In the genomic region with DNA sequence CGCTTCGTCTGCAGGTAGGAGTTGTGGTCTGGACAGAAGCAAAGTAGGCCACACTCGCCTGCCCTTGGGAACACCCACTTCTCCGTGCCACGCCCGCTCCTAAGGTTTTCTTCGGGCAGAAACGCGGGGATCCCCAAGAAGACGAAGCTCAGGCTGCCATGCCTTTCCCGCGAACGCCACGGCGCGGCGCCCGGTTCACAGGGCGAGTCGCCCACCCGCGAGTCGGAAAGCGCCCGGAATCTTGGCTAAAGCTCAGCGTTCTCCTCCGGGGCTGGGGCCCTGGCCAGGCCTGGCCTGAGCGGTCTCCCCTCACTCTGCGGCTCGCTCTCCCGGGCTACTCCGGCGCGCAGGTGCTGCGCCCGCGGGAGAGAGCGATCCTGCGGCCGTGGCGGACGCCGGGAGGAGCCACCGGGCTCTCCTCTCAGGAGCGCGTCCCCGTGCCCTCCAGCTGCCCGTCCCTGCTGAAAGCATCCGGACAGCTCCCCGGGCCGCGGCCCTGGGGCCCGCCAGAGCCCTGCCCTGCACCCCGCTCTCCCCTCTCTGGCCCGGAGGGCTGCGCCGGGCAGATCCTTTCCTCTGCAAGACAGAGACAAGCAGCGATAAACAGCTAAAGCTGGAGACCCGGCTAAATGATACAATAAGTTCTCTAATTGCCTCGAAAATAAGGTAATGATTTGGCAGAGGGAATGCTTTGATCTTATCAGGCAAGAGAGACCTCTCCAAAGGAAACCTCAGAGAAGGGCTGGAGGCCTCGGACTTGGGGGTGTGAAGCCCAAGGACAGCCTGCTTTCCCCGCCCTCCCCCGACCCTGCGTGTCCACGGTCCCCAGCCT, we compare ENCODE assay signal across 8 cellular contexts.
DNase-seq lines count a peak whose midpoint lies in the region; ATAC-seq and TF ChIP-seq lines count a peak whose summit lies in the region.

No MANE protein-coding gene starts in this region.

- H3K4me3 Mint-ChIP-seq in stimulated activated naive CD8-positive, alpha-beta T cell treated with anti-CD3 and anti-CD28 coated beads, Interleukin-15, Interleukin-2, amounts not matched to agents 100 ng/mL and 50 ng/mL, for 24 hours: peak overlapping the region; percentile 54

- H3K36me3 ChIP-seq in OCI-LY1 (ENCODE audit: insufficient read depth, low read length): no peaks in the 10 kb centered on the region
- H3K36me3 ChIP-seq in muscle layer of duodenum (ENCODE audit: control insufficient read depth in 1 of 2, insufficient read depth in 2 of 2, low read length in 2 of 2): no peaks in the 10 kb centered on the region

- no peaks in the 10 kb centered on the region for H3K9me3 Mint-ChIP-seq in stimulated activated naive CD8-positive, alpha-beta T cell treated with anti-CD3 and anti-CD28 coated beads, Interleukin-15, Interleukin-2, amounts not matched to agents 100 ng/mL and 50 ng/mL, for 24 hours

- no peaks in the 10 kb centered on the region for H3K9me2 ChIP-seq in OCI-LY1 (ENCODE audit: low read depth, low read length)

- H4K20me1 ChIP-seq in OCI-LY1 (ENCODE audit: insufficient read depth, low read length): no peaks in the 10 kb centered on the region

- DNase-seq in DMS53 (lab: John Stamatoyannopoulos, UW) (peak; percentile 78), activated T-helper 1 cell treated with Interleukin-2 at 50 U/mL for 16 hours (ENCODE audit: low read depth) (peak; percentile 24), fibroblast of gingiva (ENCODE audit: low read depth) (peak; percentile 65)

- H3F3A ChIP-seq in OCI-LY1 (ENCODE audit: insufficient read depth, low read length): no peaks in the 10 kb centered on the region

- TF ChIP-seq CTCF in OCI-LY1 (IDR thresholded peaks at IDR 0.05; ENCODE audit: low read length): peak; percentile 64

- no peaks in the 10 kb centered on the region for H3K79me2 ChIP-seq in OCI-LY1 (ENCODE audit: insufficient read depth, low read length)

- H3K4me3 ChIP-seq in OCI-LY1 (ENCODE audit: low read depth, low read length, poor library complexity, severe bottlenecking): peak overlapping the region; percentile 50
- peak overlapping the region; percentile 18 to 66 for H3K4me3 ChIP-seq in muscle layer of duodenum (ENCODE audit: low read depth in 1 of 2, low read length in 2 of 2)

- peak overlapping the region; percentile 63 for H3K4me2 ChIP-seq in OCI-LY1 (ENCODE audit: low read length)

- H3K27ac ChIP-seq in OCI-LY1 (ENCODE audit: low read depth, low read length, poor library complexity, severe bottlenecking): no peak overlapping the region
- no peak overlapping the region for H3K27ac ChIP-seq in muscle layer of duodenum (ENCODE audit: low read length)

- H3K9me3 ChIP-seq in OCI-LY1 (ENCODE audit: low read length): no peaks in the 10 kb centered on the region
- H3K9me3 ChIP-seq in muscle layer of duodenum (ENCODE audit: control insufficient read depth in 1 of 2, low read length in 2 of 2): no peaks in the 10 kb centered on the region

- ATAC-seq in HG02678 (IDR thresholded peaks at IDR 0.05; ENCODE audit: unreplicated experiment): peak; percentile 64
- ATAC-seq in GM21723 (IDR thresholded peaks at IDR 0.05; ENCODE audit: unreplicated experiment): no peak

- H2AFZ ChIP-seq in OCI-LY1 (ENCODE audit: low read length): no peak overlapping the region

- H3K27me3 Mint-ChIP-seq in stimulated activated naive CD8-positive, alpha-beta T cell treated with anti-CD3 and anti-CD28 coated beads, Interleukin-15, Interleukin-2, amounts not matched to agents 100 ng/mL and 50 ng/mL, for 24 hours: peaks cover 67% of the 10 kb centered on the region

- H3K27me3 ChIP-seq in OCI-LY1 (ENCODE audit: insufficient read depth, low read length) (0 out of 2 replicates have a peak, but pooled peaks cover 4% of the 10 kb centered on the region), muscle layer of duodenum (ENCODE audit: low read depth, low read length) (peaks cover 8% of the 10 kb centered on the region)

- no peak overlapping the region for H3K27ac Mint-ChIP-seq in stimulated activated naive CD8-positive, alpha-beta T cell treated with anti-CD3 and anti-CD28 coated beads, Interleukin-15, Interleukin-2, amounts not matched to agents 100 ng/mL and 50 ng/mL, for 24 hours

- H3K4me1 ChIP-seq in OCI-LY1 (ENCODE audit: insufficient read depth, low read length, severe bottlenecking) (peaks cover 7% of the 10 kb centered on the region), muscle layer of duodenum (ENCODE audit: control insufficient read depth in 1 of 2, insufficient read depth in 2 of 2, low read length in 2 of 2) (peaks cover 0 to 14% of the 10 kb centered on the region in 2 donors)

- no peaks in the 10 kb centered on the region for H3K36me3 Mint-ChIP-seq in stimulated activated naive CD8-positive, alpha-beta T cell treated with anti-CD3 and anti-CD28 coated beads, Interleukin-15, Interleukin-2, amounts not matched to agents 100 ng/mL and 50 ng/mL, for 24 hours (ENCODE audit: low read depth)

- peaks cover 5% of the 10 kb centered on the region for H3K4me1 Mint-ChIP-seq in stimulated activated naive CD8-positive, alpha-beta T cell treated with anti-CD3 and anti-CD28 coated beads, Interleukin-15, Interleukin-2, amounts not matched to agents 100 ng/mL and 50 ng/mL, for 24 hours (ENCODE audit: low read depth)

- no peak overlapping the region; the same call in 1 of the 2 replicates for H3K9ac ChIP-seq in OCI-LY1 (ENCODE audit: low read length)

Comparison
In these comparisons a context has a peak if more than half of its experiments do, and no peak if none do; other contexts are left out.
1. DNase-seq: peak in every context shown above with its lines; median percentile 78 in DMS53; 65 in fibroblast of gingiva; 24 in activated T-helper 1 cell treated with Interleukin-2 at 50 U/mL for 16 hours.